ENCODE assay signal across 15 cellular contexts in genomic region chr3:168117853-168118313, GRCh38. TPM values are rescaled to one million over a fixed set of nuclear protein-coding genes. Genes with fewer than 3 reads are reported as not detected.
DNase-seq lines count a peak whose midpoint lies in the region; ATAC-seq, FAIRE-seq and TF ChIP-seq lines count a peak whose summit lies in the region.
"Had no signal": no experiment of that assay in that cellular context is flagged by ENCODE, and none has a peak within 500 bp of the region (broad histone marks: within the 10 kb centered on the region; RNA-seq: fewer than 3 reads in every experiment).

No MANE protein-coding gene starts in this region.

- H3K79me2 ChIP-seq in astrocyte (ENCODE audit: insufficient read depth, low read length) = no peaks in the 10 kb centered on the region

- H3K27me3 Mint-ChIP-seq in astrocyte (ENCODE audit: low read depth, unreplicated experiment) = no peaks in the 10 kb centered on the region
- H3K27me3 Mint-ChIP-seq in activated naive CD4-positive, alpha-beta T cell treated with anti-CD3 and anti-CD28 coated beads for 36 hours (ENCODE audit: low read depth) = no peaks in the 10 kb centered on the region
- H3K27me3 Mint-ChIP-seq: type B pancreatic cell had no signal

- in situ Hi-C loops in ACHN (cut with HindIII; ENCODE audit: low pct_ligation_motif_present, low pct_unique_long_range_greater_than_20kb, low sequenced_read_pairs) = no loop called here

- no peaks in the 10 kb centered on the region for H3K36me3 Mint-ChIP-seq in astrocyte (ENCODE audit: low read depth, unreplicated experiment)
- H3K36me3 Mint-ChIP-seq in activated naive CD4-positive, alpha-beta T cell treated with anti-CD3 and anti-CD28 coated beads for 36 hours (ENCODE audit: low read depth) = no peaks in the 10 kb centered on the region
- H3K36me3 Mint-ChIP-seq: type B pancreatic cell had no signal

- intact Hi-C loops in left ventricle myocardium superior (cut with micrococcal nuclease) (no loop called here), cardiac septum (cut with DNase I) (loop anchor here (5.0 kb wide), 1 partner anchor 44 kb away; no protein-coding TSS in a partner anchor), left colon (cut with DNase I, micrococcal nuclease) (no loop called here)
- intact Hi-C loops in activated naive CD4-positive, alpha-beta T cell treated with anti-CD3 and anti-CD28 coated beads for 36 hours (cut with micrococcal nuclease) = no loop called here

- H3K4me3 Mint-ChIP-seq in astrocyte (ENCODE audit: unreplicated experiment) = no peak overlapping the region
- no peak overlapping the region for H3K4me3 Mint-ChIP-seq in activated naive CD4-positive, alpha-beta T cell treated with anti-CD3 and anti-CD28 coated beads for 36 hours
- H3K4me3 Mint-ChIP-seq: activated T-helper 1 cell treated with anti-CD3 and anti-CD28 coated beads, Interleukin-12 subunit alpha, Interleukin-12 subunit beta, Interleukin-2, Interleukin-4 antibody, amounts not matched to agents 30 ng/mL and 10 ng/mL and 1 ng/mL, durations not matched to agents 14 hours and 24 hours and 36 hours; type B pancreatic cell had no signal

- H2AFZ ChIP-seq in astrocyte (ENCODE audit: low read depth, low read length) = no peak overlapping the region

- no peak overlapping the region for H3K4me2 ChIP-seq in astrocyte (ENCODE audit: low read length)

- no peak overlapping the region for H3K4me3 ChIP-seq in astrocyte (ENCODE audit: insufficient read depth, low read depth, low read length)
- H3K4me3 ChIP-seq: cardiac muscle cell had no signal

- H3K4me1 ChIP-seq in astrocyte (ENCODE audit: insufficient read depth, low read length) = peaks cover 4% of the 10 kb centered on the region

- no peak overlapping the region for H3K9ac ChIP-seq in astrocyte (ENCODE audit: low read length)

- H3K9me3 Mint-ChIP-seq in astrocyte (ENCODE audit: unreplicated experiment) = no peaks in the 10 kb centered on the region
- H3K9me3 Mint-ChIP-seq in activated naive CD4-positive, alpha-beta T cell treated with anti-CD3 and anti-CD28 coated beads for 36 hours = no peaks in the 10 kb centered on the region
- H3K9me3 Mint-ChIP-seq: activated T-helper 1 cell treated with anti-CD3 and anti-CD28 coated beads, Interleukin-12 subunit alpha, Interleukin-12 subunit beta, Interleukin-2, Interleukin-4 antibody, amounts not matched to agents 30 ng/mL and 10 ng/mL and 1 ng/mL, durations not matched to agents 14 hours and 24 hours and 36 hours; type B pancreatic cell had no signal

- ATAC-seq in left ventricle myocardium superior (peak; percentile 25), left colon (peak; percentile 82), GM18907 (IDR thresholded peaks at IDR 0.05; ENCODE audit: unreplicated experiment) (no peak)

- no peak for FAIRE-seq in astrocyte (lab: Jason Lieb, UNC)

- no peak overlapping the region for H3K27ac ChIP-seq in astrocyte (ENCODE audit: low read depth, low read length)

- no peaks in the 10 kb centered on the region for H3K9me3 ChIP-seq in astrocyte (ENCODE audit: insufficient read depth, low read depth, low read length)

- H3K36me3 ChIP-seq in astrocyte (ENCODE audit: insufficient read depth, low read length) = no peaks in the 10 kb centered on the region
- H3K36me3 ChIP-seq: cardiac muscle cell had no signal

- H3K27ac Mint-ChIP-seq in astrocyte (ENCODE audit: unreplicated experiment) = no peak overlapping the region
- H3K27ac Mint-ChIP-seq in activated naive CD4-positive, alpha-beta T cell treated with anti-CD3 and anti-CD28 coated beads for 36 hours = no peak overlapping the region
- H3K27ac Mint-ChIP-seq: activated T-helper 1 cell treated with anti-CD3 and anti-CD28 coated beads, Interleukin-12 subunit alpha, Interleukin-12 subunit beta, Interleukin-2, Interleukin-4 antibody, amounts not matched to agents 30 ng/mL and 10 ng/mL and 1 ng/mL, durations not matched to agents 14 hours and 24 hours and 36 hours; type B pancreatic cell had no signal

- CTCF ChIA-PET in activated naive CD4-positive, alpha-beta T cell treated with anti-CD3 and anti-CD28 coated beads for 36 hours (lab: Charles Lee) = no interaction called here

- no peaks in the 10 kb centered on the region for H4K20me1 ChIP-seq in astrocyte (ENCODE audit: insufficient read depth, low read length)

- no peaks in the 10 kb centered on the region for H3K4me1 Mint-ChIP-seq in astrocyte (ENCODE audit: low read depth, unreplicated experiment)
- no peaks in the 10 kb centered on the region for H3K4me1 Mint-ChIP-seq in activated naive CD4-positive, alpha-beta T cell treated with anti-CD3 and anti-CD28 coated beads for 36 hours (ENCODE audit: low read depth)

- H3K27me3 ChIP-seq in astrocyte (ENCODE audit: insufficient read depth, low read length) = no peaks in the 10 kb centered on the region
- H3K27me3 ChIP-seq: cardiac muscle cell had no signal

- TF ChIP-seq CTCF in astrocyte (IDR thresholded peaks at IDR 0.05; ENCODE audit: insufficient read depth, low read depth, low read length) = no peak

- DNase-seq in left ventricle myocardium superior (no peak), cardiac septum (ENCODE audit: low spot score) (no peak), astrocyte (ENCODE audit: low read depth) (peak; percentile 17), left colon (no peak), GOT3 (lab: John Stamatoyannopoulos, UW) (no peak), ACHN (no peak)
- DNase-seq in activated naive CD4-positive, alpha-beta T cell treated with anti-CD3 and anti-CD28 coated beads for 36 hours = no peak
- DNase-seq: activated CD4-positive, alpha-beta T cell treated with anti-CD3 and anti-CD28 coated beads for 4 hours; DND-41; islet precursor cell; NCI-H1092 treated with DMSO at 0.1 percent for 48 hours had no signal

RNA-seq across cellular contexts. Expression of gene GOLIM4, which starts 22.2 kb away (rescaled TPM):
- total RNA-seq in left ventricle myocardium superior (63.2 TPM), cardiac septum (88.8 TPM), astrocyte (51.5 and 53.7 TPM in 2 replicates), left colon (10 to 100 TPM; 95.4 to 97.6 TPM)
- total RNA-seq in activated naive CD4-positive, alpha-beta T cell treated with anti-CD3 and anti-CD28 coated beads for 36 hours = under 1 TPM; 0.67 to 0.98 TPM

Comparison
In these comparisons a context has a peak if more than half of its experiments do, and no peak if none do; other contexts are left out.
1. RNA of gene GOLIM4, which starts 22.2 kb away (total RNA-seq): 95.4 to 97.6 TPM in left colon, 88.8 TPM in cardiac septum (single experiment), 63.2 TPM in left ventricle myocardium superior (single experiment) and 51.5 to 53.7 TPM in astrocyte; 0.67 to 0.98 TPM in activated naive CD4-positive, alpha-beta T cell treated with anti-CD3 and anti-CD28 coated beads for 36 hours; every median in the first group is over 10 times any median in the second.